Comparison of ENCODE assay signal across 1 cellular context in the genomic region with DNA sequence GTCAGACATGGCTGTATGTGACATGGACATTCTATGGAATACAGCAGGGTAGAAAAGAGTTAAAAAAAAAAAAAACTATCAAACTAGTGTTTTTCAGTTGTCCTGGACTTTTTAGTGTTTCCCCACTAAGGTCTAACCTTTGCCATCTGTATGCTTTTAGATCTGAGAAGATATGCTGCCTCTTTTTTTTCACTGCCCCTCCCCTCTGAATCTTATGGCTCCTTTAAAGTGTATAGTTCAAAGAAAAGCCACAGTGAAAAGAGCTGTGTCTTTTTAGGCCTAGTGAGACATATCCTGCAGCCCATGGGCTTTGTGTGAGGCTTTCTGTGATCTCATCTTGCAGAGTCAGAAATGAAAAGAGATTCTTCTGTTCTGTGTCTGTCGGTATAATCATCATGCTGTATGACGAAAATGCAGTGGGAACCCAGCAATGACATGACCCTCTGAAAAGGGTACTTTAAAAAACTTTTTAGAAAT.
TF ChIP-seq lines count a peak whose summit lies in the region.

No MANE protein-coding gene starts in this region.

TF ChIP-seq in SK-N-SH, 30 proteins besides CTCF, POLR2A, EP300 and RAD21 (continued from another document):
- TF ChIP-seq, protein P1, sequence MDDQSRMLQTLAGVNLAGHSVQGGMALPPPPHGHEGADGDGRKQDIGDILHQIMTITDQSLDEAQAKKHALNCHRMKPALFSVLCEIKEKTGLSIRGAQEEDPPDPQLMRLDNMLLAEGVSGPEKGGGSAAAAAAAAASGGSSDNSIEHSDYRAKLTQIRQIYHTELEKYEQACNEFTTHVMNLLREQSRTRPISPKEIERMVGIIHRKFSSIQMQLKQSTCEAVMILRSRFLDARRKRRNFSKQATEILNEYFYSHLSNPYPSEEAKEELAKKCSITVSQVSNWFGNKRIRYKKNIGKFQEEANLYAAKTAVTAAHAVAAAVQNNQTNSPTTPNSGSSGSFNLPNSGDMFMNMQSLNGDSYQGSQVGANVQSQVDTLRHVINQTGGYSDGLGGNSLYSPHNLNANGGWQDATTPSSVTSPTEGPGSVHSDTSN (IDR thresholded peaks at IDR 0.05): peak; percentile 27; the same call in 1 of the 2 replicates
